Comparison of ENCODE assay signal across 11 cellular contexts in the genomic region with DNA sequence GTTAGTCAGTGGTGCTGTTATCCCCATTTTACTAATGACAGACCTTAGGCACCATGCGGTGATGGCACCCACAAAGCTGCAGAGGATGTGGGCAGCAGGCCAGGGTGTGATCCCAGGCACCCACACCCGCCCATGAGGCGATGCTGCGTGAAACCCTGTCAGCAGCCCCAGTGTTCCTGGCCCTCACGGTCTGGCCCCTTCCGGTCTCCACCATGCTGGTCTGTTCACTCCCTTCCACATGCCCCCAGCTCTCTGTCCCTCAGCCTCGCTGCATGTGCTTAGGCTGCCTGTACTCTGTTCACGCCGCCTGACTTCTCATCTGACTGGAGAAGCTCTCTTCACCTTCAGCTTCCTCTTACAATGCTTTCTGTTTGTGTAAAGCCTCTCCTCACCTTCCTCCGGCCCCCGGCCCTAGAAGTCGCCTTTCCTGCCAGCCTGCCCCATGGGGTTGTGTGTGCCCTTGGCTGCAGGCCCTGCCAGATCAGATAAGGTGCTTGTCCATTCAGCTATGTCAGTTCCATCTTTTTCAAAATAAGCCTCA. TPM values are rescaled to one million over a fixed set of nuclear protein-coding genes. Genes with fewer than 3 reads are reported as not detected.
DNase-seq lines count a peak whose midpoint lies in the region; ATAC-seq and TF ChIP-seq lines count a peak whose summit lies in the region.
"Had no signal": no experiment of that assay in that cellular context is flagged by ENCODE, and none has a peak within 500 bp of the region (broad histone marks: within the 10 kb centered on the region; RNA-seq: fewer than 3 reads in every experiment).

No MANE protein-coding gene starts in this region.

- no peak for TF ChIP-seq EP300 in gastroesophageal sphincter (IDR thresholded peaks at IDR 0.05)

- H3K4me3 ChIP-seq in BLaER1 treated with 17β-estradiol and CSF1 and Interleukin-3, amounts not matched to agents 10 nM and 100 nM: no peak overlapping the region
- no peak overlapping the region for H3K4me3 ChIP-seq in gastroesophageal sphincter

- peak overlapping the region in 10 of 11 experiments; percentile 5 to 70 (median 54); a peak in 16 of 22 replicates for H3K27ac ChIP-seq in BLaER1 treated with 17β-estradiol and CSF1 and Interleukin-3, amounts not matched to agents 10 nM and 100 nM
- H3K27ac ChIP-seq in gastroesophageal sphincter: no peak overlapping the region

- H3K4me3 Mint-ChIP-seq in memory B cell: peak overlapping the region; percentile 75

- peaks cover 47 to 92% (median 82%) of the 10 kb centered on the region in 11 experiments for H3K36me3 ChIP-seq in BLaER1 treated with 17β-estradiol and CSF1 and Interleukin-3, amounts not matched to agents 10 nM and 100 nM
- peaks cover 0 to 100% of the 10 kb centered on the region in 2 donors for H3K36me3 ChIP-seq in gastroesophageal sphincter

- peaks cover 0 to 42% (median 11%) of the 10 kb centered on the region in 11 experiments; a peak in 12 of 22 replicates for H4K20me1 ChIP-seq in BLaER1 treated with 17β-estradiol and CSF1 and Interleukin-3, amounts not matched to agents 10 nM and 100 nM

- H3K27me3 Mint-ChIP-seq in memory B cell: no peaks in the 10 kb centered on the region

- peak; percentile 51 for DNase-seq in activated CD8-positive, alpha-beta memory T cell treated with anti-CD3 and anti-CD28 coated beads, Interleukin-2, amount 50 U/mL, for 4 hours
- DNase-seq in memory B cell (ENCODE audit: low spot score in 2 of 2) (peak; percentile 43 to 57), KG1 (lab: John Stamatoyannopoulos, UW) (no peak), epidermal melanocyte (ENCODE audit: insufficient read length, low spot score) (no peak)
- DNase-seq: BE2C had no signal

- peak overlapping the region in 8 of 11 experiments; percentile 40 to 57 (median 52); a peak in 14 of 22 replicates for H3K9ac ChIP-seq in BLaER1 treated with 17β-estradiol and CSF1 and Interleukin-3, amounts not matched to agents 10 nM and 100 nM

- H3K9me3 ChIP-seq in BLaER1 treated with 17β-estradiol and CSF1 and Interleukin-3, amounts not matched to agents 10 nM and 100 nM (replicated peaks in 1 of 11): no peaks in the 10 kb centered on the region
- no peaks in the 10 kb centered on the region for H3K9me3 ChIP-seq in gastroesophageal sphincter
- H3K9me3 ChIP-seq: BE2C had no signal

- H3K4me1 ChIP-seq in BLaER1 treated with 17β-estradiol and CSF1 and Interleukin-3, amounts not matched to agents 10 nM and 100 nM: peaks cover 36 to 74% (median 59%) of the 10 kb centered on the region in 10 experiments
- H3K4me1 ChIP-seq in gastroesophageal sphincter: peaks cover 0 to 15% (median 0%) of the 10 kb centered on the region in 3 donors
- H3K4me1 ChIP-seq: BE2C had no signal

- H3K27me3 ChIP-seq in BLaER1 treated with 17β-estradiol and CSF1 and Interleukin-3, amounts not matched to agents 10 nM and 100 nM: no peaks in the 10 kb centered on the region
- H3K27me3 ChIP-seq in gastroesophageal sphincter: no peaks in the 10 kb centered on the region
- H3K27me3 ChIP-seq: BE2C had no signal

- H3K36me3 Mint-ChIP-seq in memory B cell: peaks cover 22% of the 10 kb centered on the region

- ATAC-seq in HG02678 (IDR thresholded peaks at IDR 0.05; ENCODE audit: unreplicated experiment) (peak; percentile 49), memory B cell (ENCODE audit: low read depth) (peak; percentile 78), gastroesophageal sphincter (no peak), GM21360 (IDR thresholded peaks at IDR 0.05; ENCODE audit: unreplicated experiment) (no peak)

- no peak for TF ChIP-seq POLR2A in gastroesophageal sphincter (IDR thresholded peaks at IDR 0.05)

- H3K4me2 ChIP-seq in BLaER1 treated with 17β-estradiol and CSF1 and Interleukin-3, amounts not matched to agents 10 nM and 100 nM: peak overlapping the region; percentile 48 to 75 (median 67)

- H3K27ac Mint-ChIP-seq in memory B cell: peak overlapping the region; percentile 85

- no peak for TF ChIP-seq CTCF in gastroesophageal sphincter (IDR thresholded peaks at IDR 0.05)

- no peaks in the 10 kb centered on the region for H3K9me3 Mint-ChIP-seq in memory B cell

- peaks cover 39% of the 10 kb centered on the region for H3K4me1 Mint-ChIP-seq in memory B cell

- WGBS in gastroesophageal sphincter (ENCODE audit: low coverage in 1 of 2), 2 donors: 77 to 89% methylated on average over 7 to 10 of the region's 12 CpGs

RNA-seq across cellular contexts. Expression of a gene that starts 17.6 kb away (rescaled TPM):
- total RNA-seq in gastroesophageal sphincter: 10 to 100 TPM in 1 of 4 donors, 1 to 10 TPM in 3; 3.3 to 15.6 (median 6.7) TPM

RNA-seq across cellular contexts. Expression of a gene that starts 19.6 kb away (rescaled TPM):
- 10 to 100 TPM; 11.7 to 48.7 (median 24.4) TPM for total RNA-seq in gastroesophageal sphincter

RNA-seq across cellular contexts. Expression of a gene that starts 48.9 kb away (rescaled TPM):
- 10 to 100 TPM in 3 of 4 donors, 1 to 10 TPM in 1; 9.7 to 31.6 (median 14.8) TPM for total RNA-seq in gastroesophageal sphincter

RNA-seq across cellular contexts. Expression of a gene that starts 49.0 kb away (rescaled TPM):
- 10 to 100 TPM in 3 of 4 donors, 1 to 10 TPM in 1; 7.5 to 24.4 (median 12.3) TPM for total RNA-seq in gastroesophageal sphincter

RNA-seq across cellular contexts. Expression of a gene that starts 59.5 kb away (rescaled TPM):
- total RNA-seq in gastroesophageal sphincter: not detected
- total RNA-seq: M059J, renal cortical epithelial cell had no signal

Comparison
In these comparisons a context has a peak if more than half of its experiments do, and no peak if none do; other contexts are left out.
1. H3K27ac ChIP-seq: peak in BLaER1 treated with 17β-estradiol and CSF1 and Interleukin-3, amounts not matched to agents 10 nM and 100 nM (10 of 11); none in gastroesophageal sphincter (0 of 4).
2. ATAC-seq: peak in HG02678 (single experiment) and memory B cell (single experiment); none in gastroesophageal sphincter (single experiment) and GM21360 (single experiment).
3. DNase-seq: peak in activated CD8-positive, alpha-beta memory T cell treated with anti-CD3 and anti-CD28 coated beads, Interleukin-2, amount 50 U/mL, for 4 hours (single experiment) and memory B cell (2 of 2); none in KG1 (single experiment) and epidermal melanocyte (single experiment).